20 cellular contexts compared by ENCODE assay signal in the genomic region with DNA sequence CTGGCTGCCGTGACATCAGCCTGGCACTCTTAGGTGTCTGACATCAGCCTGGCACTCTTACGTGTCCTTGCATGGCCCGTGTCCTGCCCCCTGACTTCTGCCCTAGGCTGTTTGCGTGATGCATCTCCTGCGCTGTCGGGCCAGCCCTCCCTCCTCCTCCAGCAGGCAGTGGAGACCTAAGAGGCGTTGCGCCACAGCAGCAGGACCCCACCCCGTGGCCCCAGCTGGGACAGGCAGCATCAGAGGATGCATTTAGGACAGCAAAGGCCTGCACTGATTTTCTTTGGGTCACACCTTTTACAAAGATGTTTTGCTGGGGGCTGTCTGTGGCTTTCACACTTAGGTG.
DNase-seq lines count a peak whose midpoint lies in the region; ATAC-seq, FAIRE-seq and TF ChIP-seq lines count a peak whose summit lies in the region.
"Had no signal": no experiment of that assay in that cellular context is flagged by ENCODE, and none has a peak within 500 bp of the region (broad histone marks: within the 10 kb centered on the region; RNA-seq: fewer than 3 reads in every experiment).

No MANE protein-coding gene starts in this region.

- H2AFZ ChIP-seq in neuronal stem cell (ENCODE audit: low read length), result no peak overlapping the region
- H2AFZ ChIP-seq in PC-3 (ENCODE audit: low read length), result no peak overlapping the region

- peak overlapping the region; percentile 84 for H3K18ac ChIP-seq in neuronal stem cell (ENCODE audit: low read length)

- no peak overlapping the region for H4K8ac ChIP-seq in neuronal stem cell (ENCODE audit: low read depth, low read length)

- no CpG with 5 or more reads among the region's 9 CpGs for WGBS in neuronal stem cell (ENCODE audit: extremely low coverage in 2 of 2, insufficient read length in 2 of 2, insufficient replicate concordance in 1 of 2), 2 donors

- POLR2A ChIA-PET in PC-3 (lab: Charles Lee; ENCODE audit: unreplicated experiment), result no interaction called here

- H2BK120ac ChIP-seq in neuronal stem cell (ENCODE audit: low read depth, low read length), result no peak overlapping the region

- H3K27ac ChIP-seq in neuronal stem cell (replicated peaks; ENCODE audit: low read length) (no peak overlapping the region), PC-3 (ENCODE audit: low read length) (no peak overlapping the region)
- H3K27ac ChIP-seq: A549, C4-2B, HL-60 had no signal

- BruUV-seq in PC-3 (replicated peaks; lab: Mats Ljungman, UMichigan), result no TSS peak

- peaks cover 0 to 2% (median 2%) of the 10 kb centered on the region in 3 experiments for H3K27me3 ChIP-seq in neuronal stem cell (ENCODE audit: control insufficient read depth in 3 of 3, insufficient read depth in 3 of 3, low read depth in 1 of 3, low read length in 3 of 3)
- no peaks in the 10 kb centered on the region for H3K27me3 ChIP-seq in PC-3 (ENCODE audit: low read length)
- H3K27me3 ChIP-seq: MG63 had no signal

- H4K91ac ChIP-seq in neuronal stem cell (ENCODE audit: low read depth, low read length, poor library complexity), result no peak overlapping the region

- no peaks in the 10 kb centered on the region for H3K79me2 ChIP-seq in PC-3 (ENCODE audit: low read length)

- FAIRE-seq in GM18507 (lab: Jason Lieb, UNC), result peak; percentile 24
- FAIRE-seq: A549, D721Med had no signal

- H3K4ac ChIP-seq in neuronal stem cell (ENCODE audit: low read length), result peak overlapping the region; percentile 55

- H2BK15ac ChIP-seq in neuronal stem cell (ENCODE audit: low read length), result no peak overlapping the region

- H3K9ac ChIP-seq in neuronal stem cell (ENCODE audit: low read depth, low read length, poor library complexity) (peak overlapping the region; percentile 55), PC-3 (ENCODE audit: low read length) (no peak overlapping the region)

- peak overlapping the region; percentile 68 for H2AK5ac ChIP-seq in neuronal stem cell (ENCODE audit: low read depth, low read length)

- H3K9me3 ChIP-seq in neuronal stem cell (replicated peaks in 1 of 2; ENCODE audit: control insufficient read depth in 2 of 2, insufficient read depth in 1 of 2, low read depth in 1 of 2, low read length in 2 of 2) (peaks cover 0 to 6% of the 10 kb centered on the region in 2 donors), PC-3 (ENCODE audit: low read length) (no peaks in the 10 kb centered on the region)
- H3K9me3 ChIP-seq: A549, MG63 had no signal

- ATAC-seq in PC-3, result no peak
- ATAC-seq: A549 had no signal

- no peak for TF ChIP-seq CTCF in AG10803 (conservative IDR thresholded peaks at IDR 0.05; ENCODE audit: low read length)
- no peak for TF ChIP-seq CTCF in PC-3 (conservative IDR thresholded peaks at IDR 0.05; ENCODE audit: low read depth, low read length)

- H3K4me2 ChIP-seq in neuronal stem cell (ENCODE audit: insufficient read depth, low read length, poor library complexity, severe bottlenecking) (no peak overlapping the region), PC-3 (ENCODE audit: low read length) (no peak overlapping the region)
- H3K4me2 ChIP-seq: A549 had no signal

- H3K36me3 ChIP-seq in neuronal stem cell (replicated peaks in 1 of 2; ENCODE audit: control insufficient read depth in 2 of 2, insufficient read depth in 2 of 2, low read length in 2 of 2) (peaks cover 2 to 11% of the 10 kb centered on the region in 2 donors), PC-3 (ENCODE audit: low read depth, low read length) (no peaks in the 10 kb centered on the region)

- no peaks in the 10 kb centered on the region for H3F3A ChIP-seq in PC-3 (ENCODE audit: low read length, unreplicated experiment)

- peaks cover 3% of the 10 kb centered on the region for H3K79me1 ChIP-seq in neuronal stem cell (ENCODE audit: low read depth, low read length)

- H3K4me3 ChIP-seq in AG10803 (ENCODE audit: low read length) (no peak overlapping the region), neuronal stem cell (ENCODE audit: low read length in 2 of 2) (no peak overlapping the region), PC-3 (ENCODE audit: low read length) (no peak overlapping the region)
- H3K4me3 ChIP-seq: A549, MG63 had no signal

- H3K23ac ChIP-seq in neuronal stem cell (ENCODE audit: low read depth, low read length, poor library complexity), result peak overlapping the region; percentile 92

- peaks cover 0 to 11% of the 10 kb centered on the region in 2 donors for H3K4me1 ChIP-seq in neuronal stem cell (ENCODE audit: control insufficient read depth in 2 of 2, insufficient read depth in 1 of 2, low read depth in 1 of 2, low read length in 2 of 2)
- peaks cover 5% of the 10 kb centered on the region; the same call in 1 of the 2 replicates for H3K4me1 ChIP-seq in PC-3 (ENCODE audit: insufficient read depth, low read length)
- H3K4me1 ChIP-seq: A549 had no signal

- intact Hi-C loops in PC-3 (cut with micrococcal nuclease), result loop anchor here (5.0 kb wide), 1 partner anchor 198 kb away; no protein-coding TSS in a partner anchor

- peak overlapping the region; percentile 87 for H2BK5ac ChIP-seq in neuronal stem cell (ENCODE audit: low read length)

- no peaks in the 10 kb centered on the region for H4K20me1 ChIP-seq in PC-3 (ENCODE audit: low read length)

- H3K14ac ChIP-seq in neuronal stem cell (ENCODE audit: low read length), result peak overlapping the region; percentile 84

- CTCF ChIA-PET in PC-3 (lab: Charles Lee), result no interaction called here

- H2BK12ac ChIP-seq in neuronal stem cell (ENCODE audit: low read length), result peak overlapping the region; percentile 24

- DNase-seq in AG10803 (ENCODE audit: low read depth) (peak; percentile 5), GM18507 (ENCODE audit: extremely low spot score, insufficient read length, low read depth) (no peak), fibroblast of gingiva (ENCODE audit: low read depth) (peak; percentile 24), neuronal stem cell (ENCODE audit: low spot score) (no peak), NOMO-1 treated with dmso at 0.1 percent for 144 hours (lab: John Stamatoyannopoulos, UW; ENCODE audit: unreplicated experiment) (no peak), PC-3 (no peak)
- DNase-seq in activated CD4-positive, alpha-beta T cell treated with anti-CD3 and anti-CD28 coated beads, Interleukin-2, amount 50 U/mL, for 4 hours, result no peak
- DNase-seq: DMS79, H9, IMR-90, MG63, NCI-H1048, NCI-H1436, NCI-H1930, NCI-H226, NCI-H524 had no signal

- no peaks in the 10 kb centered on the region for H3K9me2 ChIP-seq in PC-3 (replicated peaks; ENCODE audit: low read length)

Comparison
In these comparisons a context has a peak if more than half of its experiments do, and no peak if none do; other contexts are left out.
1. DNase-seq: peak in AG10803 (single experiment) and fibroblast of gingiva (single experiment); none in GM18507 (single experiment), neuronal stem cell (single experiment), activated CD4-positive, alpha-beta T cell treated with anti-CD3 and anti-CD28 coated beads, Interleukin-2, amount 50 U/mL, for 4 hours (0 of 2), NOMO-1 treated with dmso at 0.1 percent for 144 hours (single experiment) and PC-3 (single experiment).